ENCODE assay signal across 12 cellular contexts in the genomic region with DNA sequence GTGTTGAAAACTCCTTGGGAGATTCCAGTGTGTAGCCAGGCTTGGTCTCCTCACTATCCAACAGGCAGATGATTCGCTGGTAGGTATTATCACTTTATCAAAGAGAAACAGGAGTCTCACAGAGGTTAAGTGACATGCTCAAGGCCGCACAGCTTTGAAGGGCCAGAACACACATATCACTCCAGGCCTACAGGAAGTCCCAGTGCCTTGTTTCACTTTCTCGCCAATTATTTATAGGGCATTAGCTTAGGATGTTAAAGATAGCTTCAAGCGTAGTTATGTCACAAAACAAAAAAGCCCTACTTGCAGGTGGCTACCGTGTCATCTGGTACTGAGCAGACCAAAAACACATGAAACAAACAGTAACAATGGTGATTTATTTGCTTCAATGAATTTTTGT. TPM values are rescaled to one million over a fixed set of nuclear protein-coding genes. Genes with fewer than 3 reads are reported as not detected.
DNase-seq lines count a peak whose midpoint lies in the region; ATAC-seq, FAIRE-seq and TF ChIP-seq lines count a peak whose summit lies in the region.
"Had no signal": no experiment of that assay in that cellular context is flagged by ENCODE, and none has a peak within 500 bp of the region (broad histone marks: within the 10 kb centered on the region; RNA-seq: fewer than 3 reads in every experiment).

No MANE protein-coding gene starts in this region.

- no peak for DNase-seq in left cardiac atrium
- DNase-seq in upper lobe of right lung, result no peak
- no peak for DNase-seq in SW 1271 (lab: John Stamatoyannopoulos, UW)
- no peak for DNase-seq in DMS153 (lab: John Stamatoyannopoulos, UW)
- no peak for DNase-seq in frontal cortex (ENCODE audit: low spot score in 2 of 2)
- DNase-seq: activated naive CD4-positive, alpha-beta T cell treated with anti-CD3 and anti-CD28 coated beads, Interleukin-2, amount 10 ng/mL, durations not matched to agents 7 days and 5 days; esophagus squamous epithelium; Kasumi-1; nephron progenitor cell had no signal

- no peak for FAIRE-seq in frontal cortex (lab: Jason Lieb, UNC)

- H3K9me3 ChIP-seq in upper lobe of right lung, result no peaks in the 10 kb centered on the region
- H3K9me3 ChIP-seq: esophagus squamous epithelium had no signal

- H3K36me3 ChIP-seq in upper lobe of right lung, result no peaks in the 10 kb centered on the region
- H3K36me3 ChIP-seq: esophagus squamous epithelium had no signal

- H3K27ac ChIP-seq in upper lobe of right lung, result no peak overlapping the region
- H3K27ac ChIP-seq: esophagus squamous epithelium had no signal

- intact Hi-C loops in left cardiac atrium (cut with DNase I) (no loop called here), upper lobe of right lung (cut with DNase I) (no loop called here)

- H3K4me3 ChIP-seq in upper lobe of right lung, result no peak overlapping the region
- H3K4me3 ChIP-seq: esophagus squamous epithelium had no signal

- no peak for TF ChIP-seq CTCF in upper lobe of right lung (IDR thresholded peaks at IDR 0.05)

- ATAC-seq in GM18498 (IDR thresholded peaks at IDR 0.05; ENCODE audit: unreplicated experiment) (peak; percentile 70), GM21447 (IDR thresholded peaks at IDR 0.05; ENCODE audit: unreplicated experiment) (peak; percentile 58), HG03342 (IDR thresholded peaks at IDR 0.05; ENCODE audit: unreplicated experiment) (peak; percentile 74), left cardiac atrium (peak; percentile 54 to 70), upper lobe of right lung (no peak)

- H3K4me1 ChIP-seq in upper lobe of right lung, result peaks cover 24% of the 10 kb centered on the region

- no peaks in the 10 kb centered on the region for H3K27me3 ChIP-seq in upper lobe of right lung
- H3K27me3 ChIP-seq: esophagus squamous epithelium had no signal

RNA-seq across cellular contexts. Expression of gene ATP8A1, which starts 13.2 kb away (rescaled TPM):
- 10 to 100 TPM; 22.3 to 23.3 TPM for total RNA-seq in left cardiac atrium
- 79.3 TPM for total RNA-seq in upper lobe of right lung
- 171 TPM for total RNA-seq in frontal cortex
